In the genomic region with DNA sequence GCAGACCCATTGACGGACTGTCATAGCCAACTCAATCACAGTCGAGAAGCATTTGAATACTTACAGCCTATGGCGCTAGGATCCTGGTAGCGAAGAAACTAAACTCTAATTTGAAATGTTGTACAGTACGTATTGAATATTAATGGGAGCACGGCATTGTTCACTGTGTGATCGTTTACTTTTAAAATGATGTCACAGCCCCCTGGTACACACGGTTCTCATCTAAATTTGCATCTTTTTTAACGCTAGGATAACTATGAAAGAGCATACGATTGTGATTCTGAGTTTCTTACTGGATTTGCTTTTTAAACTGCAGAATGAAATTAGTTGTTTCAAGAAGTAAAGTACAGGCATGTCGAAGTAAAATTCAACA, we compare ENCODE assay signal across 3 cellular contexts.
TF ChIP-seq lines count a peak whose summit lies in the region.

No MANE protein-coding gene starts in this region.

TF ChIP-seq in SK-N-SH, 30 proteins besides CTCF, POLR2A, EP300 and RAD21:
- TF ChIP-seq GATA2 (CRISPR knock-in tag; IDR thresholded peaks at IDR 0.05) (0 out of 2 replicates have a peak, but pooled peaks have one; percentile 1), FOXJ3 (CRISPR knock-in tag; IDR thresholded peaks at IDR 0.05) (no peak)
TF ChIP-seq in SK-N-SH: peak in this region for 1.

TF ChIP-seq in SK-N-SH treated with all-trans-retinoic acid at 6 μM for 48 hours, 23 proteins besides CTCF, POLR2A, EP300 and RAD21:
- TF ChIP-seq ZC3H10 (CRISPR knock-in tag; IDR thresholded peaks at IDR 0.05), result no peak
- TF ChIP-seq, protein P1, sequence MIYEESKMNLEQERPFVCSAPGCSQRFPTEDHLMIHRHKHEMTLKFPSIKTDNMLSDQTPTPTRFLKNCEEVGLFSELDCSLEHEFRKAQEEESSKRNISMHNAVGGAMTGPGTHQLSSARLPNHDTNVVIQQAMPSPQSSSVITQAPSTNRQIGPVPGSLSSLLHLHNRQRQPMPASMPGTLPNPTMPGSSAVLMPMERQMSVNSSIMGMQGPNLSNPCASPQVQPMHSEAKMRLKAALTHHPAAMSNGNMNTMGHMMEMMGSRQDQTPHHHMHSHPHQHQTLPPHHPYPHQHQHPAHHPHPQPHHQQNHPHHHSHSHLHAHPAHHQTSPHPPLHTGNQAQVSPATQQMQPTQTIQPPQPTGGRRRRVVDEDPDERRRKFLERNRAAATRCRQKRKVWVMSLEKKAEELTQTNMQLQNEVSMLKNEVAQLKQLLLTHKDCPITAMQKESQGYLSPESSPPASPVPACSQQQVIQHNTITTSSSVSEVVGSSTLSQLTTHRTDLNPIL (CRISPR knock-in tag; IDR thresholded peaks at IDR 0.05; ENCODE audit: low read depth), result no peak
- TF ChIP-seq PPARA (CRISPR knock-in tag; IDR thresholded peaks at IDR 0.05; ENCODE audit: borderline replicate concordance), result no peak
- TF ChIP-seq ZNF70 (CRISPR knock-in tag; IDR thresholded peaks at IDR 0.05), result no peak
- TF ChIP-seq, protein P2, sequence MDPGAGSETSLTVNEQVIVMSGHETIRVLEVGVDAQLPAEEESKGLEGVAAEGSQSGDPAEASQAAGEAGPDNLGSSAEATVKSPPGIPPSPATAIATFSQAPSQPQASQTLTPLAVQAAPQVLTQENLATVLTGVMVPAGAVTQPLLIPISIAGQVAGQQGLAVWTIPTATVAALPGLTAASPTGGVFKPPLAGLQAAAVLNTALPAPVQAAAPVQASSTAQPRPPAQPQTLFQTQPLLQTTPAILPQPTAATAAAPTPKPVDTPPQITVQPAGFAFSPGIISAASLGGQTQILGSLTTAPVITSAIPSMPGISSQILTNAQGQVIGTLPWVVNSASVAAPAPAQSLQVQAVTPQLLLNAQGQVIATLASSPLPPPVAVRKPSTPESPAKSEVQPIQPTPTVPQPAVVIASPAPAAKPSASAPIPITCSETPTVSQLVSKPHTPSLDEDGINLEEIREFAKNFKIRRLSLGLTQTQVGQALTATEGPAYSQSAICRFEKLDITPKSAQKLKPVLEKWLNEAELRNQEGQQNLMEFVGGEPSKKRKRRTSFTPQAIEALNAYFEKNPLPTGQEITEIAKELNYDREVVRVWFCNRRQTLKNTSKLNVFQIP (CRISPR knock-in tag; IDR thresholded peaks at IDR 0.05; ENCODE audit: borderline replicate concordance, low read depth), result no peak
- no peak for TF ChIP-seq TOX (CRISPR knock-in tag; IDR thresholded peaks at IDR 0.05; ENCODE audit: borderline replicate concordance)
- no peak for TF ChIP-seq BACH2 (CRISPR knock-in tag; IDR thresholded peaks at IDR 0.05; ENCODE audit: borderline replicate concordance)
- no peak for TF ChIP-seq ARNTL (CRISPR knock-in tag; IDR thresholded peaks at IDR 0.05; ENCODE audit: borderline replicate concordance, low read depth)

TF ChIP-seq in H1, 55 proteins besides CTCF, POLR2A, EP300 and RAD21:
- TF ChIP-seq POLR2AphosphoS5 (IDR thresholded peaks at IDR 0.05; ENCODE audit: low read depth, low read length) (no peak), NANOG (IDR thresholded peaks at IDR 0.05; ENCODE audit: insufficient read depth, low read depth, low read length, poor library complexity, severe bottlenecking) (no peak), HDAC2 (IDR thresholded peaks at IDR 0.05; ENCODE audit: borderline replicate concordance in 1 of 2, low read depth in 2 of 2, low read length in 2 of 2) (no peak), CEBPB (IDR thresholded peaks at IDR 0.05; ENCODE audit: low read depth, low read length) (no peak), POU5F1 (IDR thresholded peaks at IDR 0.05; ENCODE audit: low read depth, low read length) (no peak), ASH2L (IDR thresholded peaks at IDR 0.05; ENCODE audit: low read length) (no peak), RNF2 (IDR thresholded peaks at IDR 0.05; ENCODE audit: borderline replicate concordance, low read depth, low read length, missing control alignments, poor library complexity, severe bottlenecking) (no peak), SAP30 (IDR thresholded peaks at IDR 0.05; ENCODE audit: insufficient read depth, insufficient replicate concordance, low read length) (no peak), CTBP2 (IDR thresholded peaks at IDR 0.05; ENCODE audit: borderline replicate concordance, insufficient read depth, insufficient read length, low read length) (no peak), TBP (IDR thresholded peaks at IDR 0.05; ENCODE audit: low read depth, low read length) (no peak)
- TF ChIP-seq, protein P3, sequence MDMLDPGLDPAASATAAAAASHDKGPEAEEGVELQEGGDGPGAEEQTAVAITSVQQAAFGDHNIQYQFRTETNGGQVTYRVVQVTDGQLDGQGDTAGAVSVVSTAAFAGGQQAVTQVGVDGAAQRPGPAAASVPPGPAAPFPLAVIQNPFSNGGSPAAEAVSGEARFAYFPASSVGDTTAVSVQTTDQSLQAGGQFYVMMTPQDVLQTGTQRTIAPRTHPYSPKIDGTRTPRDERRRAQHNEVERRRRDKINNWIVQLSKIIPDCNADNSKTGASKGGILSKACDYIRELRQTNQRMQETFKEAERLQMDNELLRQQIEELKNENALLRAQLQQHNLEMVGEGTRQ (IDR thresholded peaks at IDR 0.05; ENCODE audit: low read length), result no peak
